1 cellular context compared by ENCODE assay signal in genomic region chr14:91997492-91997891, GRCh38.
A peak's percentile ranks its signal among the peaks of the same experiment; 100 is the strongest.
TF ChIP-seq lines count a peak whose summit lies in the region.

No MANE protein-coding gene starts in this region.

TF ChIP-seq in endothelial cell of umbilical vein, 7 proteins besides CTCF, POLR2A, EP300 and RAD21:
- TF ChIP-seq EZH2 (IDR thresholded peaks at IDR 0.05; ENCODE audit: borderline replicate concordance, low read depth, low read length, severe bottlenecking): no peak
- peak; percentile 12 for TF ChIP-seq FOS (IDR thresholded peaks at IDR 0.05; ENCODE audit: borderline replicate concordance, insufficient read depth, low read length)
